1 cellular context compared by ENCODE assay signal in the genomic region with DNA sequence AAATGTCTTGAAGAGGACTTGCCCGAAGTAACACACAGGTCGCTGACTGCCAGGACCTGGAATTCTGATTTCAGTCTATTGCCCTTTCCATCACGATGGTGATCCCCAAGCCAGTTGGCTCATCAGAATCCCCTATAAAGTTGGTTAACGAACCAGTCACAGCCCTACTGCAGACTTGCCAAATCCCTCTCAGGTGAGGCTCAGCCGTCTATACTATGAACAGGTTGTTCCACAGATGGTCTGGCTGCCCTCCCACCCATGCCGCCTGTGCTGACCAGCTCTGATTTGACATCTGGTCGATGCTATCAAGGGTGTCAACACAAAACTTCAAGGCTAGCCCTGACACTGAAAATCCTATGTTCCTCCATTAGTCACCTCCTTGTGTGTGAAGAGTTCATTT.
TF ChIP-seq lines count a peak whose summit lies in the region.

No MANE protein-coding gene starts in this region.

TF ChIP-seq in H1, 55 proteins besides CTCF, POLR2A, EP300 and RAD21:
- TF ChIP-seq TEAD4 (IDR thresholded peaks at IDR 0.05; ENCODE audit: low read depth, low read length): no peak
- TF ChIP-seq RNF2 (IDR thresholded peaks at IDR 0.05; ENCODE audit: borderline replicate concordance, low read depth, low read length, missing control alignments, poor library complexity, severe bottlenecking): no peak
- TF ChIP-seq NRF1 (IDR thresholded peaks at IDR 0.05; ENCODE audit: low read depth, low read length): no peak
- no peak for TF ChIP-seq SP1 (IDR thresholded peaks at IDR 0.05; ENCODE audit: low read depth, low read length)
- TF ChIP-seq CHD1 (IDR thresholded peaks at IDR 0.05; ENCODE audit: low read depth, low read length): no peak
- no peak for TF ChIP-seq RFX5 (IDR thresholded peaks at IDR 0.05; ENCODE audit: borderline replicate concordance, low read depth, low read length)
- TF ChIP-seq SP4 (IDR thresholded peaks at IDR 0.05; ENCODE audit: low read length): no peak
- no peak for TF ChIP-seq ZNF274 (IDR thresholded peaks at IDR 0.05; ENCODE audit: borderline replicate concordance, extremely low read depth, low read length)
TF ChIP-seq in H1: peak in this region for 0.
